Comparison of ENCODE assay signal across 2 cellular contexts in the genomic region with DNA sequence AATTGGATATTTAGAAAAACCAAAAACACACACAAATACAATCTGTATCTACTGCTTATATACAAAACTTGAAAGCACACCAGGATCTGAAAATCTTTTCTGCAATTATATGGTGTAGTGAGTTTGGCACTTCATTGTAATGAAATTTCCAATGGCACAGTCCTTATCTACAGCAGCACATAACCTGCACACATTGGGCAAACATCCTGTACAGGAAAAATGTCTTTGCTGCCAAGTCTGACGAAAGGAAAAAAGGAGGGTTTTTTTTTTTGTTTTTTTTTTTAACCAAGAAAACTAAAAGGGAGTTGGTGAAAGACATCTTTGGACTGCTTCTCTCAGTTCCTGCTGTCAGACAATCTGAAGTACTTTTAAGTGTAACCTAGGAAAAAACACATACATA.
TF ChIP-seq lines count a peak whose summit lies in the region.

No MANE protein-coding gene starts in this region.

TF ChIP-seq in liver, 16 proteins besides CTCF, POLR2A, EP300 and RAD21 (continued from another document):
- TF ChIP-seq SP1 (IDR thresholded peaks at IDR 0.05) (peak; percentile 61), YY1 (IDR thresholded peaks at IDR 0.05) (peak; percentile 73), NR2F2 (IDR thresholded peaks at IDR 0.05) (no peak), HNF4G (IDR thresholded peaks at IDR 0.05) (no peak), GABPA (IDR thresholded peaks at IDR 0.05 in 1 of 2, conservative IDR thresholded peaks at IDR 0.05 in 1 of 2) (peak; percentile 13 to 38), HNF4A (conservative IDR thresholded peaks at IDR 0.05) (peak in 1 of 2 donors; percentile 58), TAF1 (conservative IDR thresholded peaks at IDR 0.05) (no peak), FOXA1 (IDR thresholded peaks at IDR 0.05) (no peak), FOXA2 (IDR thresholded peaks at IDR 0.05) (peak; percentile 31)
- TF ChIP-seq, protein P1, sequence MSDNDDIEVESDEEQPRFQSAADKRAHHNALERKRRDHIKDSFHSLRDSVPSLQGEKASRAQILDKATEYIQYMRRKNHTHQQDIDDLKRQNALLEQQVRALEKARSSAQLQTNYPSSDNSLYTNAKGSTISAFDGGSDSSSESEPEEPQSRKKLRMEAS (IDR thresholded peaks at IDR 0.05), result no peak
- TF ChIP-seq, protein P2, sequence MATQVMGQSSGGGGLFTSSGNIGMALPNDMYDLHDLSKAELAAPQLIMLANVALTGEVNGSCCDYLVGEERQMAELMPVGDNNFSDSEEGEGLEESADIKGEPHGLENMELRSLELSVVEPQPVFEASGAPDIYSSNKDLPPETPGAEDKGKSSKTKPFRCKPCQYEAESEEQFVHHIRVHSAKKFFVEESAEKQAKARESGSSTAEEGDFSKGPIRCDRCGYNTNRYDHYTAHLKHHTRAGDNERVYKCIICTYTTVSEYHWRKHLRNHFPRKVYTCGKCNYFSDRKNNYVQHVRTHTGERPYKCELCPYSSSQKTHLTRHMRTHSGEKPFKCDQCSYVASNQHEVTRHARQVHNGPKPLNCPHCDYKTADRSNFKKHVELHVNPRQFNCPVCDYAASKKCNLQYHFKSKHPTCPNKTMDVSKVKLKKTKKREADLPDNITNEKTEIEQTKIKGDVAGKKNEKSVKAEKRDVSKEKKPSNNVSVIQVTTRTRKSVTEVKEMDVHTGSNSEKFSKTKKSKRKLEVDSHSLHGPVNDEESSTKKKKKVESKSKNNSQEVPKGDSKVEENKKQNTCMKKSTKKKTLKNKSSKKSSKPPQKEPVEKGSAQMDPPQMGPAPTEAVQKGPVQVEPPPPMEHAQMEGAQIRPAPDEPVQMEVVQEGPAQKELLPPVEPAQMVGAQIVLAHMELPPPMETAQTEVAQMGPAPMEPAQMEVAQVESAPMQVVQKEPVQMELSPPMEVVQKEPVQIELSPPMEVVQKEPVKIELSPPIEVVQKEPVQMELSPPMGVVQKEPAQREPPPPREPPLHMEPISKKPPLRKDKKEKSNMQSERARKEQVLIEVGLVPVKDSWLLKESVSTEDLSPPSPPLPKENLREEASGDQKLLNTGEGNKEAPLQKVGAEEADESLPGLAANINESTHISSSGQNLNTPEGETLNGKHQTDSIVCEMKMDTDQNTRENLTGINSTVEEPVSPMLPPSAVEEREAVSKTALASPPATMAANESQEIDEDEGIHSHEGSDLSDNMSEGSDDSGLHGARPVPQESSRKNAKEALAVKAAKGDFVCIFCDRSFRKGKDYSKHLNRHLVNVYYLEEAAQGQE (IDR thresholded peaks at IDR 0.05), result peak; percentile 23

TF ChIP-seq in HepG2, 621 proteins besides CTCF, POLR2A, EP300 and RAD21 (continued from another document):
- TF ChIP-seq, protein P3, sequence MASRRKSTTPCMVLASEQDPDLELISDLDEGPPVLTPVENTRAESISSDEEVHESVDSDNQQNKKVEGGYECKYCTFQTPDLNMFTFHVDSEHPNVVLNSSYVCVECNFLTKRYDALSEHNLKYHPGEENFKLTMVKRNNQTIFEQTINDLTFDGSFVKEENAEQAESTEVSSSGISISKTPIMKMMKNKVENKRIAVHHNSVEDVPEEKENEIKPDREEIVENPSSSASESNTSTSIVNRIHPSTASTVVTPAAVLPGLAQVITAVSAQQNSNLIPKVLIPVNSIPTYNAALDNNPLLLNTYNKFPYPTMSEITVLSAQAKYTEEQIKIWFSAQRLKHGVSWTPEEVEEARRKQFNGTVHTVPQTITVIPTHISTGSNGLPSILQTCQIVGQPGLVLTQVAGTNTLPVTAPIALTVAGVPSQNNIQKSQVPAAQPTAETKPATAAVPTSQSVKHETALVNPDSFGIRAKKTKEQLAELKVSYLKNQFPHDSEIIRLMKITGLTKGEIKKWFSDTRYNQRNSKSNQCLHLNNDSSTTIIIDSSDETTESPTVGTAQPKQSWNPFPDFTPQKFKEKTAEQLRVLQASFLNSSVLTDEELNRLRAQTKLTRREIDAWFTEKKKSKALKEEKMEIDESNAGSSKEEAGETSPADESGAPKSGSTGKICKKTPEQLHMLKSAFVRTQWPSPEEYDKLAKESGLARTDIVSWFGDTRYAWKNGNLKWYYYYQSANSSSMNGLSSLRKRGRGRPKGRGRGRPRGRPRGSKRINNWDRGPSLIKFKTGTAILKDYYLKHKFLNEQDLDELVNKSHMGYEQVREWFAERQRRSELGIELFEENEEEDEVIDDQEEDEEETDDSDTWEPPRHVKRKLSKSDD (CRISPR knock-in tag; IDR thresholded peaks at IDR 0.05; ENCODE audit: low read depth), result no peak
- TF ChIP-seq, protein P4, sequence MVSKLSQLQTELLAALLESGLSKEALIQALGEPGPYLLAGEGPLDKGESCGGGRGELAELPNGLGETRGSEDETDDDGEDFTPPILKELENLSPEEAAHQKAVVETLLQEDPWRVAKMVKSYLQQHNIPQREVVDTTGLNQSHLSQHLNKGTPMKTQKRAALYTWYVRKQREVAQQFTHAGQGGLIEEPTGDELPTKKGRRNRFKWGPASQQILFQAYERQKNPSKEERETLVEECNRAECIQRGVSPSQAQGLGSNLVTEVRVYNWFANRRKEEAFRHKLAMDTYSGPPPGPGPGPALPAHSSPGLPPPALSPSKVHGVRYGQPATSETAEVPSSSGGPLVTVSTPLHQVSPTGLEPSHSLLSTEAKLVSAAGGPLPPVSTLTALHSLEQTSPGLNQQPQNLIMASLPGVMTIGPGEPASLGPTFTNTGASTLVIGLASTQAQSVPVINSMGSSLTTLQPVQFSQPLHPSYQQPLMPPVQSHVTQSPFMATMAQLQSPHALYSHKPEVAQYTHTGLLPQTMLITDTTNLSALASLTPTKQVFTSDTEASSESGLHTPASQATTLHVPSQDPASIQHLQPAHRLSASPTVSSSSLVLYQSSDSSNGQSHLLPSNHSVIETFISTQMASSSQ (IDR thresholded peaks at IDR 0.05; ENCODE audit: low read depth), result no peak
- TF ChIP-seq, protein P4 (CRISPR knock-in tag; IDR thresholded peaks at IDR 0.05; ENCODE audit: borderline replicate concordance), result no peak
- no peak for TF ChIP-seq IKZF1 (IDR thresholded peaks at IDR 0.05)
- TF ChIP-seq, protein P5, sequence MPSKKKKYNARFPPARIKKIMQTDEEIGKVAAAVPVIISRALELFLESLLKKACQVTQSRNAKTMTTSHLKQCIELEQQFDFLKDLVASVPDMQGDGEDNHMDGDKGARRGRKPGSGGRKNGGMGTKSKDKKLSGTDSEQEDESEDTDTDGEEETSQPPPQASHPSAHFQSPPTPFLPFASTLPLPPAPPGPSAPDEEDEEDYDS (CRISPR knock-in tag; IDR thresholded peaks at IDR 0.05), result no peak
